ENCODE assay signal across 25 cellular contexts in genomic region chr16:50607970-50608557, GRCh38. TPM values are rescaled to one million over a fixed set of nuclear protein-coding genes. Genes with fewer than 3 reads are reported as not detected.
"Had no signal": no experiment of that assay in that cellular context is flagged by ENCODE, and none has a peak within 500 bp of the region (broad histone marks: within the 10 kb centered on the region; RNA-seq: fewer than 3 reads in every experiment).

No MANE protein-coding gene starts in this region.

- H3K27ac Mint-ChIP-seq: activated CD4-positive, alpha-beta memory T cell treated with anti-CD3 and anti-CD28 coated beads, Interleukin-2, amount 10 ng/mL, durations not matched to agents 7 days and 5 days; activated naive CD8-positive, alpha-beta T cell; activated T-cell treated with anti-CD3 and anti-CD28 coated beads, Interleukin-2, amount 50 U/mL, for 72 hours; type B pancreatic cell had no signal

- H3K36me3 Mint-ChIP-seq: activated naive CD8-positive, alpha-beta T cell had no signal

- H3K4me1 ChIP-seq: pancreas had no signal

- H3K9me3 Mint-ChIP-seq: activated CD4-positive, alpha-beta memory T cell treated with anti-CD3 and anti-CD28 coated beads, Interleukin-2, amount 10 ng/mL, durations not matched to agents 7 days and 5 days; activated T-cell treated with anti-CD3 and anti-CD28 coated beads, Interleukin-2, amount 50 U/mL, for 72 hours; type B pancreatic cell had no signal

- H3K27me3 ChIP-seq: body of pancreas, pancreas, spleen, uterus had no signal

- H3K36me3 ChIP-seq: left ventricle myocardium inferior, pancreas, prostate gland, spleen, uterus had no signal

- H3K4me3 Mint-ChIP-seq: activated CD4-positive, alpha-beta memory T cell treated with anti-CD3 and anti-CD28 coated beads, Interleukin-2, amount 10 ng/mL, durations not matched to agents 7 days and 5 days; activated naive CD8-positive, alpha-beta T cell; activated T-cell treated with anti-CD3 and anti-CD28 coated beads, Interleukin-2, amount 50 U/mL, for 72 hours; type B pancreatic cell had no signal

- H3K27ac ChIP-seq: body of pancreas, left ventricle myocardium inferior, pancreas, prostate gland, spleen had no signal

- DNase-seq: activated CD4-positive, alpha-beta memory T cell treated with anti-CD3 and anti-CD28 coated beads, Interleukin-2, amount 10 ng/mL, durations not matched to agents 7 days and 5 days; activated CD4-positive, alpha-beta T cell treated with anti-CD3 and anti-CD28 coated beads for 48 hours; activated CD4-positive, CD25-positive, alpha-beta regulatory T cell; activated CD8-positive, alpha-beta memory T cell treated with anti-CD3 and anti-CD28 coated beads, Interleukin-2, amount 50 U/mL, for 48 hours; activated effector memory CD4-positive, alpha-beta T cell treated with Interleukin-2 at 50 U/mL for 16 hours; activated naive CD4-positive, alpha-beta T cell treated with Interleukin-2 at 50 U/mL for 16 hours; activated T-cell treated with anti-CD3 and anti-CD28 coated beads, Interleukin-2, amount 50 U/mL, for 72 hours; aorta; body of pancreas; caudate nucleus; foreskin melanocyte; left ventricle myocardium inferior; mesendoderm; spleen; stimulated activated naive CD4-positive, alpha-beta T cell treated with Interleukin-2 at 50 U/mL for 16 hours; T-helper 1 cell; uterus had no signal

- H3K27me3 Mint-ChIP-seq: activated CD4-positive, alpha-beta memory T cell treated with anti-CD3 and anti-CD28 coated beads, Interleukin-2, amount 10 ng/mL, durations not matched to agents 7 days and 5 days; activated naive CD8-positive, alpha-beta T cell; type B pancreatic cell had no signal

- H3K9me3 ChIP-seq: body of pancreas, left ventricle myocardium inferior, pancreas, prostate gland, spleen, thoracic aorta, uterus had no signal

- ATAC-seq: activated T-cell treated with anti-CD3 and anti-CD28 coated beads, Interleukin-2, amount 50 U/mL, for 72 hours; body of pancreas; esophagus mucosa; pancreas had no signal

- H3K4me3 ChIP-seq: body of pancreas, left ventricle myocardium inferior, lung, pancreas, prostate gland, spleen, thoracic aorta, uterus had no signal

RNA-seq across cellular contexts. Expression of gene NKD1, which starts 59.9 kb away (rescaled TPM):
- total RNA-seq: endothelial cell of umbilical vein had no signal
- polyA plus RNA-seq: endothelial cell of umbilical vein had no signal
